Comparison of ENCODE assay signal across 8 cellular contexts in genomic region chrX:132480581-132481203, GRCh38. TPM values are rescaled to one million over a fixed set of nuclear protein-coding genes. Genes with fewer than 3 reads are reported as not detected.
DNase-seq lines count a peak whose midpoint lies in the region; ATAC-seq and TF ChIP-seq lines count a peak whose summit lies in the region.

No MANE protein-coding gene starts in this region.

- H3K36me3 Mint-ChIP-seq in WTC11, result no peaks in the 10 kb centered on the region
- H3K36me3 Mint-ChIP-seq in endodermal cell (ENCODE audit: low read depth), result no peaks in the 10 kb centered on the region
- H3K36me3 Mint-ChIP-seq in nephron (ENCODE audit: low read depth), result no peaks in the 10 kb centered on the region

- H3K4me1 Mint-ChIP-seq in WTC11 (peaks cover 61% of the 10 kb centered on the region), endodermal cell (peaks cover 41% of the 10 kb centered on the region), nephron (peaks cover 54% of the 10 kb centered on the region)

- H3K27ac ChIP-seq in cardiac muscle cell, result no peak overlapping the region
- no peak overlapping the region for H3K27ac ChIP-seq in endodermal cell (ENCODE audit: low read depth, low read length)
- no peak overlapping the region for H3K27ac ChIP-seq in aorta (ENCODE audit: low read depth in 1 of 2, low read length in 2 of 2)

- H3K4me1 ChIP-seq in cardiac muscle cell (ENCODE audit: low read depth) (peaks cover 9% of the 10 kb centered on the region), endodermal cell (ENCODE audit: control insufficient read depth, insufficient read depth, low read length) (no peaks in the 10 kb centered on the region), aorta (ENCODE audit: control insufficient read depth in 1 of 2, insufficient read depth in 2 of 2, low read length in 2 of 2) (no peaks in the 10 kb centered on the region)

- TF ChIP-seq CTCF in cardiac muscle cell (IDR thresholded peaks at IDR 0.05; ENCODE audit: low read depth, low read length) (no peak), WTC11 (IDR thresholded peaks at IDR 0.05) (no peak), endodermal cell (conservative IDR thresholded peaks at IDR 0.05) (no peak), nephron (IDR thresholded peaks at IDR 0.05; ENCODE audit: unreplicated experiment in 3 of 3) (no peak)

- H3K9me3 ChIP-seq in cardiac muscle cell (ENCODE audit: low read depth) (no peaks in the 10 kb centered on the region), endodermal cell (ENCODE audit: control insufficient read depth, low read length) (no peaks in the 10 kb centered on the region), aorta (ENCODE audit: control insufficient read depth, low read length) (no peaks in the 10 kb centered on the region)

- H3K4me3 ChIP-seq in cardiac muscle cell (no peak overlapping the region), endodermal cell (ENCODE audit: low read length) (no peak overlapping the region), aorta (ENCODE audit: low read length in 2 of 2) (peak overlapping the region in 1 of 2 donors; percentile 34)

- 72 to 100% methylated on average over 1 to 5 of the region's 6 CpGs for WGBS in endodermal cell (ENCODE audit: insufficient coverage in 1 of 2, insufficient read length in 1 of 2), 2 experiments
- WGBS in aorta, 2 donors, result 3 to 13% methylated on average over 6 of the region's 6 CpGs

- H3K27me3 ChIP-seq in cardiac muscle cell (no peaks in the 10 kb centered on the region), endodermal cell (ENCODE audit: control insufficient read depth, insufficient read depth, low read length, poor library complexity, severe bottlenecking) (no peaks in the 10 kb centered on the region), aorta (ENCODE audit: control insufficient read depth in 1 of 2, insufficient read depth in 2 of 2, low read length in 1 of 2) (peaks cover 0 to under 1% of the 10 kb centered on the region in 2 donors)

- peak overlapping the region; percentile 45; the same call in 1 of the 2 replicates for H3K27ac Mint-ChIP-seq in WTC11
- H3K27ac Mint-ChIP-seq in endodermal cell, result peak overlapping the region; percentile 48
- H3K27ac Mint-ChIP-seq in nephron, result peak overlapping the region; percentile 97 to 98 (median 97)

- H3K27me3 Mint-ChIP-seq in WTC11 (ENCODE audit: low read depth) (no peaks in the 10 kb centered on the region), endodermal cell (ENCODE audit: insufficient read depth) (no peaks in the 10 kb centered on the region), nephron (ENCODE audit: low read depth) (no peaks in the 10 kb centered on the region)

- DNase-seq in cardiac muscle cell (ENCODE audit: low read depth in 1 of 2, low spot score in 1 of 2) (peak; percentile 22 to 64), Right ventricle myocardium inferior (ENCODE audit: missing footprints) (no peak), NCI-H1092 (lab: John Stamatoyannopoulos, UW) (peak; percentile 77), WTC11 (ENCODE audit: low spot score) (no peak), endodermal cell (no peak), aorta (peak in 1 of 2 donors; percentile 42)

- H3K4me3 Mint-ChIP-seq in WTC11 (no peak overlapping the region), endodermal cell (no peak overlapping the region), nephron (peak overlapping the region; percentile 55 to 76 (median 68))

- no peaks in the 10 kb centered on the region for H3K36me3 ChIP-seq in cardiac muscle cell
- no peaks in the 10 kb centered on the region for H3K36me3 ChIP-seq in endodermal cell (ENCODE audit: control insufficient read depth, insufficient read depth, low read length)
- H3K36me3 ChIP-seq in aorta (ENCODE audit: control insufficient read depth in 1 of 2, insufficient read depth in 2 of 2, low read length in 1 of 2), result no peaks in the 10 kb centered on the region

- ATAC-seq in Right ventricle myocardium inferior (no peak), HG02642 (IDR thresholded peaks at IDR 0.05; ENCODE audit: poor library complexity, unreplicated experiment) (peak; percentile 86), WTC11 (no peak; the same call in none of the 2 replicates), aorta (ENCODE audit: low FRiP score) (peak; percentile 44)

- intact Hi-C loops in Right ventricle myocardium inferior (cut with DNase I) (loop anchor here (10.0 kb wide), 1 partner anchor 186 kb away; no protein-coding TSS in a partner anchor), aorta (cut with DNase I) (loop anchor here in 1 of 2 donors (10.0 kb wide), 1 partner anchor 266 kb away; the partner anchor contains the start of gene RAP2C)

- no peak overlapping the region for H3K9ac ChIP-seq in endodermal cell (ENCODE audit: extremely low read depth, low read length, poor library complexity, severe bottlenecking)

- POLR2A ChIA-PET in WTC11 (lab: Charles Lee), result no interaction called here

- H3K9me3 Mint-ChIP-seq in WTC11 (no peaks in the 10 kb centered on the region), endodermal cell (no peaks in the 10 kb centered on the region), nephron (no peaks in the 10 kb centered on the region)

- CTCF ChIA-PET in WTC11 (lab: Charles Lee), result interaction anchor here (1.2 kb wide), 1 partner anchor 67 kb away, joined by 3 read pairs; no protein-coding TSS in a partner anchor

TF ChIP-seq in WTC11, 78 proteins besides CTCF, POLR2A, EP300 and RAD21:
- no peak for TF ChIP-seq ERG (CRISPR knock-in tag; IDR thresholded peaks at IDR 0.05)
- no peak for TF ChIP-seq ZNF263 (CRISPR knock-in tag; IDR thresholded peaks at IDR 0.05; ENCODE audit: low read depth)
- TF ChIP-seq EMX1 (CRISPR knock-in tag; IDR thresholded peaks at IDR 0.05), result no peak

RNA-seq across cellular contexts. Expression of gene MBNL3, which starts 8.1 kb away (rescaled TPM):
- total RNA-seq in cardiac muscle cell (0.46 and 0.98 TPM in 2 replicates), Right ventricle myocardium inferior (27.5 TPM), WTC11 (2021) (3.4 to 4.0 TPM (median 3.9 TPM) in 3 replicates), endodermal cell (10 to 100 TPM; 17.0 to 33.4 TPM), aorta (10 to 100 TPM in 1 of 2 donors, 1 to 10 TPM in 1; 6.0 to 11.7 TPM)
- polyA plus RNA-seq in cardiac muscle cell (1.2 and 1.6 TPM in 2 replicates), aorta (1 to 10 TPM in 1 of 2 donors, under 1 TPM in 1; 0.31 to 2.1 TPM)
- polyA plus RNA-seq in endodermal cell (2013, experiment 1 of 2), result 17.2 TPM
- polyA plus RNA-seq in endodermal cell (2013, experiment 2 of 2), result 15.4 TPM

Comparison
In these comparisons a context has a peak if more than half of its experiments do, and no peak if none do; other contexts are left out.
1. DNase-seq: peak in cardiac muscle cell (2 of 2) and NCI-H1092 (single experiment); none in Right ventricle myocardium inferior (single experiment), WTC11 (single experiment) and endodermal cell (single experiment).
2. ATAC-seq: peak in HG02642 (single experiment) and aorta (single experiment); none in Right ventricle myocardium inferior (single experiment) and WTC11 (single experiment).
3. H3K27ac Mint-ChIP-seq: peak in every context shown above with its lines; median percentile 97 in nephron; 48 in endodermal cell; 45 in WTC11.
4. H3K4me3 Mint-ChIP-seq: peak in nephron (3 of 3); none in WTC11 (single experiment) and endodermal cell (single experiment).